In the genomic region with DNA sequence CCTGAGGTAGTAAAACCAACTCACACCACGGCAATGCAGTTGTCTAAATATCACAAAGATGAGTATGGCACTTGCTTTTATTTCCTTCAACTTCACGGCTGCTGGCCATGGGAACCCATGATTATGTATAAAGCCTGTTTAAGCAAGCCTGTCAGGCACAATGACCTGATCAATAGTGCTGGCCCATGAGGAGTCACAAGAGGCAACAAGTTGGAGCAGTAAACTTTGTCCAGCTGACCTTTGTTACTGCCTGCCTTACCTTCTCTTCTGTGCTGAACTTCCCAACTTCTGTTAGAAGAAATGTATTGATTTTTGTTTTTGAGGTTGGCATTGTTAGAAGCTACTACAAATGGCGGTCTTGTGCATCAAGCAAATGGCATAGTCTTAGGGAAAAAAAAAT, we compare ENCODE assay signal across 36 cellular contexts.
"Had no signal": no experiment of that assay in that cellular context is flagged by ENCODE, and none has a peak within 500 bp of the region (broad histone marks: within the 10 kb centered on the region; RNA-seq: fewer than 3 reads in every experiment).

No MANE protein-coding gene starts in this region.

- H3K27me3 Mint-ChIP-seq: activated B cell treated with CpG ODN at 0.5 μM for 24 hours; activated CD8-positive, alpha-beta memory T cell treated with anti-CD3 and anti-CD28 coated beads, Interleukin-2, amount 10 ng/mL, durations not matched to agents 7 days and 5 days; activated naive CD4-positive, alpha-beta T cell treated with anti-CD3 and anti-CD28 coated beads, Interleukin-2, amount 10 ng/mL, durations not matched to agents 7 days and 5 days; activated naive CD8-positive, alpha-beta T cell treated with anti-CD3 and anti-CD28 coated beads, Interleukin-2, amount 10 ng/mL, durations not matched to agents 7 days and 5 days; activated T-cell treated with anti-CD3 and anti-CD28 coated beads, Interleukin-2, amount 50 U/mL, for 24 hours; effector memory CD8-positive, alpha-beta T cell; T-helper 17 cell had no signal

- H3K27ac Mint-ChIP-seq: activated B cell treated with CpG ODN at 0.5 μM for 24 hours; activated CD8-positive, alpha-beta memory T cell treated with anti-CD3 and anti-CD28 coated beads, Interleukin-2, amount 10 ng/mL, durations not matched to agents 7 days and 5 days; activated CD8-positive, alpha-beta T cell treated with anti-CD3 and anti-CD28 coated beads, Interleukin-2, amount 10 ng/mL, durations not matched to agents 7 days and 5 days; activated naive CD4-positive, alpha-beta T cell treated with anti-CD3 and anti-CD28 coated beads, Interleukin-2, amount 10 ng/mL, durations not matched to agents 7 days and 5 days; activated naive CD4-positive, alpha-beta T cell treated with anti-CD3 and anti-CD28 coated beads, Interleukin-2, amount 50 U/mL, for 72 hours; activated naive CD8-positive, alpha-beta T cell treated with anti-CD3 and anti-CD28 coated beads, Interleukin-2, amount 10 ng/mL, durations not matched to agents 7 days and 5 days; activated T-cell treated with anti-CD3 and anti-CD28 coated beads, Interleukin-2, amount 50 U/mL, for 24 hours; activated T-cell treated with anti-CD3 and anti-CD28 coated beads, Interleukin-2, amount 50 U/mL, for 72 hours; effector memory CD8-positive, alpha-beta T cell; T-helper 17 cell; T-helper 2 cell treated with Interferon-gamma antibody and Interleukin-4, amounts not matched to agents 5 μg/mL and 100 μg/mL, for 36 hours had no signal

- H3K4me3 Mint-ChIP-seq: activated B cell treated with CpG ODN at 0.5 μM for 24 hours; activated CD8-positive, alpha-beta memory T cell treated with anti-CD3 and anti-CD28 coated beads, Interleukin-2, amount 10 ng/mL, durations not matched to agents 7 days and 5 days; activated CD8-positive, alpha-beta T cell treated with anti-CD3 and anti-CD28 coated beads, Interleukin-2, amount 10 ng/mL, durations not matched to agents 7 days and 5 days; activated naive CD4-positive, alpha-beta T cell treated with anti-CD3 and anti-CD28 coated beads, Interleukin-2, amount 10 ng/mL, durations not matched to agents 7 days and 5 days; activated naive CD8-positive, alpha-beta T cell treated with anti-CD3 and anti-CD28 coated beads, Interleukin-2, amount 10 ng/mL, durations not matched to agents 7 days and 5 days; activated T-cell treated with anti-CD3 and anti-CD28 coated beads, Interleukin-2, amount 50 U/mL, for 24 hours; activated T-cell treated with anti-CD3 and anti-CD28 coated beads, Interleukin-2, amount 50 U/mL, for 72 hours; effector memory CD8-positive, alpha-beta T cell; T-helper 17 cell; T-helper 2 cell treated with Interferon-gamma antibody and Interleukin-4, amounts not matched to agents 5 μg/mL and 100 μg/mL, for 36 hours had no signal

- ATAC-seq: activated CD4-positive, CD25-positive, alpha-beta regulatory T cell treated with anti-CD3 and anti-CD28 coated beads, Interleukin-2, amount 50 U/mL, for 24 hours; activated CD8-positive, alpha-beta memory T cell treated with anti-CD3 and anti-CD28 coated beads, Interleukin-2, amount 10 ng/mL, durations not matched to agents 7 days and 5 days; activated CD8-positive, alpha-beta T cell treated with anti-CD3 and anti-CD28 coated beads, Interleukin-2, amount 10 ng/mL, durations not matched to agents 7 days and 5 days; activated naive CD4-positive, alpha-beta T cell treated with anti-CD3 and anti-CD28 coated beads, Interleukin-2, amount 50 U/mL, for 72 hours; activated T-cell treated with anti-CD3 and anti-CD28 coated beads, Interleukin-2, amount 50 U/mL, for 72 hours; effector memory CD8-positive, alpha-beta T cell; gastroesophageal sphincter; T-helper 17 cell had no signal

- H3K9me3 ChIP-seq: esophagus muscularis mucosa, gastroesophageal sphincter had no signal

- H3K36me3 Mint-ChIP-seq: activated naive CD4-positive, alpha-beta T cell treated with anti-CD3 and anti-CD28 coated beads, Interleukin-2, amount 50 U/mL, for 72 hours had no signal

- H3K27me3 ChIP-seq: brain microvascular endothelial cell, esophagus muscularis mucosa, gastroesophageal sphincter had no signal

- FAIRE-seq: astrocyte, bronchial epithelial cell had no signal

- H3K36me3 ChIP-seq: brain microvascular endothelial cell, gastroesophageal sphincter, WERI-Rb-1 had no signal

- H3K9me3 Mint-ChIP-seq: activated B cell treated with CpG ODN at 0.5 μM for 24 hours; activated naive CD4-positive, alpha-beta T cell treated with anti-CD3 and anti-CD28 coated beads, Interleukin-2, amount 10 ng/mL, durations not matched to agents 7 days and 5 days; activated naive CD4-positive, alpha-beta T cell treated with anti-CD3 and anti-CD28 coated beads, Interleukin-2, amount 50 U/mL, for 72 hours; activated naive CD8-positive, alpha-beta T cell treated with anti-CD3 and anti-CD28 coated beads, Interleukin-2, amount 10 ng/mL, durations not matched to agents 7 days and 5 days; activated T-cell treated with anti-CD3 and anti-CD28 coated beads, Interleukin-2, amount 50 U/mL, for 24 hours; activated T-cell treated with anti-CD3 and anti-CD28 coated beads, Interleukin-2, amount 50 U/mL, for 72 hours; effector memory CD8-positive, alpha-beta T cell; T-helper 2 cell treated with Interferon-gamma antibody and Interleukin-4, amounts not matched to agents 5 μg/mL and 100 μg/mL, for 36 hours had no signal

- H3K4me1 ChIP-seq: esophagus muscularis mucosa, gastroesophageal sphincter had no signal

- DNase-seq: activated B cell treated with CpG ODN at 0.5 μM for 24 hours; activated CD4-positive, alpha-beta T cell treated with anti-CD3 and anti-CD28 coated beads for 48 hours; activated CD4-positive, alpha-beta T cell treated with anti-CD3 and anti-CD28 coated beads, Interleukin-2, amount 50 U/mL, for 1 hour; activated CD4-positive, alpha-beta T cell treated with anti-CD3 and anti-CD28 coated beads, Interleukin-2, amount 50 U/mL, for 48 hours; activated CD8-positive, alpha-beta memory T cell treated with anti-CD3 and anti-CD28 coated beads, Interleukin-2, amount 10 ng/mL, durations not matched to agents 7 days and 5 days; activated CD8-positive, alpha-beta memory T cell treated with anti-CD3 and anti-CD28 coated beads, Interleukin-2, amount 50 U/mL, for 48 hours; activated CD8-positive, alpha-beta T cell treated with anti-CD3 and anti-CD28 coated beads, Interleukin-2, amount 10 ng/mL, durations not matched to agents 7 days and 5 days; activated gamma-delta T cell; activated naive CD4-positive, alpha-beta T cell; activated naive CD4-positive, alpha-beta T cell treated with anti-CD3 and anti-CD28 coated beads, Interleukin-2, amount 10 ng/mL, durations not matched to agents 7 days and 5 days; activated naive CD8-positive, alpha-beta T cell treated with anti-CD3 and anti-CD28 coated beads, Interleukin-2, amount 10 ng/mL, durations not matched to agents 7 days and 5 days; activated T-cell treated with anti-CD3 and anti-CD28 coated beads for 4 hours; activated T-cell treated with anti-CD3 and anti-CD28 coated beads, Interleukin-2, amount 50 U/mL, for 24 hours; activated T-cell treated with anti-CD3 and anti-CD28 coated beads, Interleukin-2, amount 50 U/mL, for 72 hours; amniotic stem cell; anterior cingulate cortex; brain microvascular endothelial cell; cortex of kidney; dermis blood vessel endothelial cell; effector CD4-positive, alpha-beta T cell; effector memory CD8-positive, alpha-beta T cell; erythroblast; foreskin melanocyte; head of caudate nucleus; SW 1271; T-helper 1 cell; T-helper 17 cell; T1000; WERI-Rb-1 had no signal

- H3K27ac ChIP-seq: brain microvascular endothelial cell, esophagus muscularis mucosa, gastroesophageal sphincter, WERI-Rb-1 had no signal

- H3K4me3 ChIP-seq: esophagus muscularis mucosa, gastroesophageal sphincter had no signal

- H3K4me1 Mint-ChIP-seq: activated B cell treated with CpG ODN at 0.5 μM for 24 hours; activated CD8-positive, alpha-beta memory T cell treated with anti-CD3 and anti-CD28 coated beads, Interleukin-2, amount 10 ng/mL, durations not matched to agents 7 days and 5 days; activated naive CD4-positive, alpha-beta T cell treated with anti-CD3 and anti-CD28 coated beads, Interleukin-2, amount 10 ng/mL, durations not matched to agents 7 days and 5 days; activated naive CD8-positive, alpha-beta T cell treated with anti-CD3 and anti-CD28 coated beads, Interleukin-2, amount 10 ng/mL, durations not matched to agents 7 days and 5 days; T-helper 17 cell had no signal
